30 cellular contexts compared by ENCODE assay signal in the genomic region with DNA sequence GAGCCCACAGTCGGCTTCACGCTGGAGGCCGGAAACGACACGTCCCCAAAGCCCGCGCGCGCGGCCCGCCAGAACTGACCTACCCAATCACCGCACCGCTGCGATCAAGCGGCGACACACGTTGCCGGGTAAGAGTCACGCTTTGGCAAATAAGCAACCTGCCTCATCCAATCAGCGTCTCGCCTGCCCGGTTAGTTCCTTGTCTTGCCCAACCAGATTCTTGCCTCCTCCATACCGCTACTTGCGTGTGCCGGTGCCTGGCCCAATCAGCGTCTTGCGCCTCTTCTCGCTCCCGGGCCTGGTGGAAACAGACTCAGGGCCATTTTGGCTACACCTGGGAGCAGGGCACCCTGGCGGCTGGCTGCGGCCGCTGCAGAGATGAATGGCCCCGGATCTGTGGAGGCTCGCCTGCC.
"Had no signal": no experiment of that assay in that cellular context is flagged by ENCODE, and none has a peak within 500 bp of the region (broad histone marks: within the 10 kb centered on the region; RNA-seq: fewer than 3 reads in every experiment).

No MANE protein-coding gene starts in this region.

- H3K4me2 ChIP-seq: SK-N-SH had no signal

- H3K27ac Mint-ChIP-seq: activated CD4-positive, alpha-beta T cell treated with anti-CD3 and anti-CD28 coated beads for 36 hours; activated CD4-positive, alpha-beta T cell treated with anti-CD3 and anti-CD28 coated beads, Interleukin-2, amount 10 ng/mL, durations not matched to agents 7 days and 5 days; activated CD8-positive, alpha-beta T cell treated with anti-CD3 and anti-CD28 coated beads, Interleukin-2, amount 10 ng/mL, durations not matched to agents 7 days and 5 days; activated naive CD4-positive, alpha-beta T cell treated with anti-CD3 and anti-CD28 coated beads, Interleukin-2, amount 50 U/mL, for 24 hours; activated naive CD8-positive, alpha-beta T cell treated with anti-CD3 and anti-CD28 coated beads, Interleukin-2, amount 10 ng/mL, durations not matched to agents 7 days and 5 days; activated T-cell treated with anti-CD3 and anti-CD28 coated beads, Interleukin-2, amount 50 U/mL, for 24 hours; activated T-helper 2 cell treated with anti-CD3 and anti-CD28 coated beads, Interferon-gamma antibody, Interleukin-2, Interleukin-4, amounts not matched to agents 10 μg/mL and 5 μg/mL and 100 μg/mL, durations not matched to agents 14 hours and 24 hours and 36 hours; T-helper 1 cell treated with Interleukin-12 subunit alpha and Interleukin-12 subunit beta and Interleukin-4 antibody, amounts not matched to agents 30 μg/mL and 1 μg/mL, for 36 hours; T-helper 2 cell treated with Interferon-gamma antibody and Interleukin-4, amounts not matched to agents 5 μg/mL and 100 μg/mL, for 36 hours had no signal

- H3K27ac ChIP-seq: adrenal gland, body of pancreas, breast epithelium, SJSA1 had no signal

- H3K9me3 ChIP-seq: SK-N-SH had no signal

- H3K27me3 Mint-ChIP-seq: activated CD4-positive, alpha-beta T cell treated with anti-CD3 and anti-CD28 coated beads for 36 hours; activated CD4-positive, alpha-beta T cell treated with anti-CD3 and anti-CD28 coated beads, Interleukin-2, amount 10 ng/mL, durations not matched to agents 7 days and 5 days; activated naive CD4-positive, alpha-beta T cell treated with anti-CD3 and anti-CD28 coated beads, Interleukin-2, amount 50 U/mL, for 24 hours; activated naive CD8-positive, alpha-beta T cell treated with anti-CD3 and anti-CD28 coated beads, Interleukin-2, amount 10 ng/mL, durations not matched to agents 7 days and 5 days; activated T-cell treated with anti-CD3 and anti-CD28 coated beads, Interleukin-2, amount 50 U/mL, for 24 hours had no signal

- H3K4me1 ChIP-seq: adrenal gland, body of pancreas, breast epithelium, SJSA1 had no signal

- H3K4me1 Mint-ChIP-seq: activated CD4-positive, alpha-beta T cell treated with anti-CD3 and anti-CD28 coated beads for 36 hours; activated CD4-positive, alpha-beta T cell treated with anti-CD3 and anti-CD28 coated beads, Interleukin-2, amount 10 ng/mL, durations not matched to agents 7 days and 5 days; activated naive CD4-positive, alpha-beta T cell treated with anti-CD3 and anti-CD28 coated beads, Interleukin-2, amount 50 U/mL, for 24 hours; activated naive CD8-positive, alpha-beta T cell treated with anti-CD3 and anti-CD28 coated beads, Interleukin-2, amount 10 ng/mL, durations not matched to agents 7 days and 5 days had no signal

- ATAC-seq: activated CD4-positive, alpha-beta T cell treated with anti-CD3 and anti-CD28 coated beads for 36 hours; activated CD4-positive, CD25-positive, alpha-beta regulatory T cell treated with anti-CD3 and anti-CD28 coated beads, Interleukin-2, amount 50 U/mL, for 24 hours; activated CD8-positive, alpha-beta T cell treated with anti-CD3 and anti-CD28 coated beads, Interleukin-2, amount 10 ng/mL, durations not matched to agents 7 days and 5 days; body of pancreas; Panc1 had no signal

- H3K9ac ChIP-seq: SK-N-SH had no signal

- H3K27me3 ChIP-seq: adrenal gland, body of pancreas, breast epithelium, MG63, SJSA1 had no signal

- H3K4me3 Mint-ChIP-seq: activated CD4-positive, alpha-beta T cell treated with anti-CD3 and anti-CD28 coated beads for 36 hours; activated CD4-positive, alpha-beta T cell treated with anti-CD3 and anti-CD28 coated beads, Interleukin-2, amount 10 ng/mL, durations not matched to agents 7 days and 5 days; activated CD8-positive, alpha-beta T cell treated with anti-CD3 and anti-CD28 coated beads, Interleukin-2, amount 10 ng/mL, durations not matched to agents 7 days and 5 days; activated naive CD4-positive, alpha-beta T cell treated with anti-CD3 and anti-CD28 coated beads, Interleukin-2, amount 50 U/mL, for 24 hours; activated naive CD8-positive, alpha-beta T cell treated with anti-CD3 and anti-CD28 coated beads, Interleukin-2, amount 10 ng/mL, durations not matched to agents 7 days and 5 days; activated T-cell treated with anti-CD3 and anti-CD28 coated beads, Interleukin-2, amount 50 U/mL, for 24 hours; T-helper 1 cell treated with Interleukin-12 subunit alpha and Interleukin-12 subunit beta and Interleukin-4 antibody, amounts not matched to agents 30 μg/mL and 1 μg/mL, for 36 hours; T-helper 2 cell treated with Interferon-gamma antibody and Interleukin-4, amounts not matched to agents 5 μg/mL and 100 μg/mL, for 36 hours had no signal

- DNase-seq: activated CD4-positive, alpha-beta T cell treated with anti-CD3 and anti-CD28 coated beads for 36 hours; activated CD4-positive, alpha-beta T cell treated with anti-CD3 and anti-CD28 coated beads, Interleukin-2, amount 10 ng/mL, durations not matched to agents 7 days and 5 days; activated CD4-positive, alpha-beta T cell treated with anti-CD3 and anti-CD28 coated beads, Interleukin-2, amount 50 U/mL, for 48 hours; activated CD8-positive, alpha-beta T cell treated with anti-CD3 and anti-CD28 coated beads, Interleukin-2, amount 10 ng/mL, durations not matched to agents 7 days and 5 days; activated gamma-delta T cell; activated naive CD4-positive, alpha-beta T cell treated with Interleukin-2 at 50 U/mL for 16 hours; activated naive CD8-positive, alpha-beta T cell treated with anti-CD3 and anti-CD28 coated beads, Interleukin-2, amount 10 ng/mL, durations not matched to agents 7 days and 5 days; activated T-cell treated with anti-CD3 and anti-CD28 coated beads, Interleukin-2, amount 50 U/mL, for 24 hours; adrenal gland; body of pancreas; MG63; NCI-H1048; NCI-H1105 treated with DMSO at 0.1 percent for 48 hours; NCI-H1436; NCI-H1694; NCI-H1930; NCI-H2081 treated with DMSO at 0.1 percent for 48 hours; NCI-H226; NCI-H446 treated with DMSO at 0.1 percent for 48 hours; NCI-H524 treated with DMSO at 0.1 percent for 48 hours; SHP77 treated with DMSO at 0.1 percent for 48 hours; SK-N-SH had no signal

- H3K4me3 ChIP-seq: adrenal gland, body of pancreas, breast epithelium, MG63, SJSA1 had no signal
